In genomic region chr10:102752934-102753664, GRCh38 we compare ENCODE assay signal across 8 cellular contexts. TPM values are rescaled to one million over a fixed set of nuclear protein-coding genes. Genes with fewer than 3 reads are reported as not detected.
A peak's percentile ranks its signal among the peaks of the same experiment; 100 is the strongest.
DNase-seq lines count a peak whose midpoint lies in the region; ATAC-seq, FAIRE-seq and TF ChIP-seq lines count a peak whose summit lies in the region.

No MANE protein-coding gene starts in this region.

- dilution Hi-C loops in endothelial cell of umbilical vein (cut with MboI; ENCODE audit: extremely low pct_ligation_motif_present, low sequenced_read_pairs) = no loop called here

- no peak overlapping the region for H3K4me3 ChIP-seq in endothelial cell of umbilical vein (replicated peaks in 1 of 3; ENCODE audit: insufficient read depth in 1 of 3, low read depth in 1 of 3, low read length in 3 of 3)

- no peaks in the 10 kb centered on the region for H3K9me1 ChIP-seq in endothelial cell of umbilical vein (replicated peaks; ENCODE audit: control insufficient read depth, extremely low read depth, insufficient read depth, low read length)

- TF ChIP-seq POLR2A in endothelial cell of umbilical vein (IDR thresholded peaks at IDR 0.05; ENCODE audit: low read depth, low read length) = no peak

- TF ChIP-seq CTCF in AG09319 (IDR thresholded peaks at IDR 0.05; ENCODE audit: low read depth, low read length) = peak; percentile 66
- TF ChIP-seq CTCF in endothelial cell of umbilical vein (IDR thresholded peaks at IDR 0.05; ENCODE audit: extremely low read depth in 1 of 2, insufficient read depth in 1 of 2, low read depth in 1 of 2, low read length in 2 of 2) = peak; percentile 65 to 70

- peak overlapping the region; percentile 21 for H3K4me2 ChIP-seq in endothelial cell of umbilical vein (ENCODE audit: insufficient read depth, low read length)

- H3K9me3 Mint-ChIP-seq in naive B cell = peaks cover 0 to 3% (median 0%) of the 10 kb centered on the region in 7 donors

- H3K27ac ChIP-seq in endothelial cell of umbilical vein (ENCODE audit: insufficient read depth, low read depth, low read length) = peak overlapping the region; percentile 24

- no peak overlapping the region for H2AFZ ChIP-seq in endothelial cell of umbilical vein (ENCODE audit: low read depth, low read length)

- H3K4me3 Mint-ChIP-seq in naive B cell = peak overlapping the region in 1 of 8 donors; percentile 12

- H3K9ac ChIP-seq in endothelial cell of umbilical vein (replicated peaks; ENCODE audit: extremely low read depth, insufficient read depth, low read length) = no peak overlapping the region

- H4K20me1 ChIP-seq in endothelial cell of umbilical vein (replicated peaks; ENCODE audit: control insufficient read depth, extremely low read depth, insufficient read depth, low read length) = no peaks in the 10 kb centered on the region

- peak overlapping the region in 5 of 6 donors; percentile 33 to 79 (median 39) for H3K27ac Mint-ChIP-seq in naive B cell

- peaks cover 31 to 66% (median 57%) of the 10 kb centered on the region in 3 donors for H3K4me1 Mint-ChIP-seq in naive B cell

- H3K4me1 ChIP-seq in endothelial cell of umbilical vein (ENCODE audit: control insufficient read depth, extremely low read depth, insufficient read depth, low read length) = peaks cover 7% of the 10 kb centered on the region

- peak; percentile 91 for FAIRE-seq in endothelial cell of umbilical vein (lab: Jason Lieb, UNC)

- peaks cover 5 to 14% of the 10 kb centered on the region in 2 donors for H3K36me3 Mint-ChIP-seq in naive B cell

- H3K9me3 ChIP-seq in endothelial cell of umbilical vein (replicated peaks; ENCODE audit: control insufficient read depth, insufficient read depth, low read length) = no peaks in the 10 kb centered on the region

- H3K79me2 ChIP-seq in endothelial cell of umbilical vein (ENCODE audit: control insufficient read depth, insufficient read depth, low read length) = peaks cover 14% of the 10 kb centered on the region

- peak; percentile 60 for ATAC-seq in GM18499 (IDR thresholded peaks at IDR 0.05; ENCODE audit: insufficient read depth, unreplicated experiment)
- ATAC-seq in naive B cell (ENCODE audit: low read depth in 2 of 2) = peak; percentile 34 to 67
- ATAC-seq in HG02973 (IDR thresholded peaks at IDR 0.05; ENCODE audit: unreplicated experiment) = no peak
- no peak for ATAC-seq in GM18873 (IDR thresholded peaks at IDR 0.05; ENCODE audit: low FRiP score, unreplicated experiment)
- ATAC-seq in GM21528 (IDR thresholded peaks at IDR 0.05; ENCODE audit: low FRiP score, unreplicated experiment) = no peak

- CTCF ChIA-PET in endothelial cell of umbilical vein (lab: Charles Lee) = interaction anchor here (0.6 to 3.9 kb wide), 46 partner anchors 9 to 478 kb away, joined by 3 to 51 read pairs (median 4); partner anchors contain the start of genes CNNM2 and WBP1L

- POLR2A ChIA-PET in endothelial cell of umbilical vein (lab: Charles Lee) = no interaction called here

- no peaks in the 10 kb centered on the region for H3K27me3 Mint-ChIP-seq in naive B cell

- intact Hi-C loops in endothelial cell of umbilical vein (cut with micrococcal nuclease) = loop anchor here (1.0 kb wide), 6 partner anchors 23 to 82 kb away; no protein-coding TSS in a partner anchor

- H3K27me3 ChIP-seq in endothelial cell of umbilical vein (ENCODE audit: control insufficient read depth in 2 of 2, insufficient read depth in 2 of 2, low read length in 2 of 2) = no peaks in the 10 kb centered on the region

- peak; percentile 87 for DNase-seq in AG09319 (ENCODE audit: extremely low read depth, low read depth)
- DNase-seq in RPMI8226 = peak; percentile 38
- peak; percentile 87 for DNase-seq in endothelial cell of umbilical vein (ENCODE audit: low read depth, low spot score)
- no peak for DNase-seq in naive B cell

- no peaks in the 10 kb centered on the region for H3K36me3 ChIP-seq in endothelial cell of umbilical vein (ENCODE audit: control insufficient read depth in 2 of 2, extremely low read depth in 1 of 2, insufficient read depth in 2 of 2, low read length in 2 of 2)

- BruUV-seq in endothelial cell of umbilical vein (replicated peaks; lab: Mats Ljungman, UMichigan) = no TSS peak

TF ChIP-seq in endothelial cell of umbilical vein, 7 proteins besides CTCF, POLR2A, EP300 and RAD21:
- TF ChIP-seq EZH2 (IDR thresholded peaks at IDR 0.05; ENCODE audit: borderline replicate concordance, low read depth, low read length, severe bottlenecking) (no peak), FOS (IDR thresholded peaks at IDR 0.05; ENCODE audit: borderline replicate concordance, insufficient read depth, low read length) (no peak), MYC (IDR thresholded peaks at IDR 0.05; ENCODE audit: low read depth, low read length) (no peak)
- TF ChIP-seq, protein P1, sequence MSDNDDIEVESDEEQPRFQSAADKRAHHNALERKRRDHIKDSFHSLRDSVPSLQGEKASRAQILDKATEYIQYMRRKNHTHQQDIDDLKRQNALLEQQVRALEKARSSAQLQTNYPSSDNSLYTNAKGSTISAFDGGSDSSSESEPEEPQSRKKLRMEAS (IDR thresholded peaks at IDR 0.05; ENCODE audit: insufficient read depth, insufficient read length) = no peak

RNA-seq across cellular contexts. Expression of gene WBP1L, which starts 9.4 kb away (rescaled TPM):
- 43.6 and 46.0 TPM in 2 replicates for total RNA-seq in endothelial cell of umbilical vein
- polyA plus RNA-seq in endothelial cell of umbilical vein (70.3 and 94.1 TPM in 2 replicates), naive B cell (ENCODE audit: low read depth in 6 of 6) (10 to 100 TPM; 26.0 to 34.2 (median 29.7) TPM)
- polyA plus RNA-seq in endothelial cell of umbilical vein (2011; cell fraction: cytosol; rRNA removed) = 42.5 and 43.8 TPM in 2 replicates
- polyA plus RNA-seq in endothelial cell of umbilical vein (2011; cell fraction: nucleus; rRNA removed) = 24.0 and 26.9 TPM in 2 replicates
- 39.9 and 52.8 TPM in 2 replicates for polyA plus RNA-seq in endothelial cell of umbilical vein (2012)
- 89.3 and 94.0 TPM in 2 replicates for polyA minus RNA-seq in endothelial cell of umbilical vein
- 11.5 TPM for polyA minus RNA-seq in endothelial cell of umbilical vein (2011; cell fraction: cytosol; rRNA and poly(A)+ RNA removed)
- polyA minus RNA-seq in endothelial cell of umbilical vein (2011; cell fraction: nucleus; rRNA and poly(A)+ RNA removed) = 22.3 and 22.4 TPM in 2 replicates

RNA-seq across cellular contexts. Expression of gene SFXN2, which starts 38.7 kb away (rescaled TPM):
- 13.1 and 17.0 TPM in 2 replicates for total RNA-seq in endothelial cell of umbilical vein
- polyA plus RNA-seq in endothelial cell of umbilical vein (8.1 and 9.8 TPM in 2 replicates), naive B cell (ENCODE audit: low read depth in 6 of 6) (10 to 100 TPM in 2 of 6 donors, 1 to 10 TPM in 4; 2.6 to 14.1 (median 8.3) TPM)
- polyA plus RNA-seq in endothelial cell of umbilical vein (2011; cell fraction: cytosol; rRNA removed) = 10.6 and 12.2 TPM in 2 replicates
- 15.1 and 15.9 TPM in 2 replicates for polyA plus RNA-seq in endothelial cell of umbilical vein (2011; cell fraction: nucleus; rRNA removed)
- 5.5 and 8.5 TPM in 2 replicates for polyA plus RNA-seq in endothelial cell of umbilical vein (2012)
- polyA minus RNA-seq in endothelial cell of umbilical vein = 24.0 TPM in 2 replicates
- 8.8 TPM for polyA minus RNA-seq in endothelial cell of umbilical vein (2011; cell fraction: cytosol; rRNA and poly(A)+ RNA removed)
- 9.7 and 11.3 TPM in 2 replicates for polyA minus RNA-seq in endothelial cell of umbilical vein (2011; cell fraction: nucleus; rRNA and poly(A)+ RNA removed)

RNA-seq across cellular contexts. Expression of gene ARL3, which starts 38.9 kb away (rescaled TPM):
- total RNA-seq in endothelial cell of umbilical vein = 10.6 and 11.0 TPM in 2 replicates
- polyA plus RNA-seq in endothelial cell of umbilical vein = 4.9 and 6.6 TPM in 2 replicates
- 10.2 and 10.4 TPM in 2 replicates for polyA plus RNA-seq in endothelial cell of umbilical vein (2011; cell fraction: cytosol; rRNA removed)
- 3.4 and 3.6 TPM in 2 replicates for polyA plus RNA-seq in endothelial cell of umbilical vein (2011; cell fraction: nucleus; rRNA removed)
- 15.5 and 15.6 TPM in 2 replicates for polyA plus RNA-seq in endothelial cell of umbilical vein (2012)
- 2.9 and 3.3 TPM in 2 replicates for polyA minus RNA-seq in endothelial cell of umbilical vein
- 2.9 TPM for polyA minus RNA-seq in endothelial cell of umbilical vein (2011; cell fraction: cytosol; rRNA and poly(A)+ RNA removed)
- polyA minus RNA-seq in endothelial cell of umbilical vein (2011; cell fraction: nucleus; rRNA and poly(A)+ RNA removed) = 1.3 TPM in 2 replicates
- 1 to 10 TPM in 5 of 6 donors, under 1 TPM in 1; 0.52 to 1.9 (median 1.6) TPM for polyA plus RNA-seq in naive B cell (ENCODE audit: low read depth in 6 of 6)

Comparison
In these comparisons a context has a peak if more than half of its experiments do, and no peak if none do; other contexts are left out.
1. ATAC-seq: peak in GM18499 (single experiment) and naive B cell (2 of 2); none in HG02973 (single experiment), GM18873 (single experiment) and GM21528 (single experiment).